9 cellular contexts compared by ENCODE assay signal in the genomic region with DNA sequence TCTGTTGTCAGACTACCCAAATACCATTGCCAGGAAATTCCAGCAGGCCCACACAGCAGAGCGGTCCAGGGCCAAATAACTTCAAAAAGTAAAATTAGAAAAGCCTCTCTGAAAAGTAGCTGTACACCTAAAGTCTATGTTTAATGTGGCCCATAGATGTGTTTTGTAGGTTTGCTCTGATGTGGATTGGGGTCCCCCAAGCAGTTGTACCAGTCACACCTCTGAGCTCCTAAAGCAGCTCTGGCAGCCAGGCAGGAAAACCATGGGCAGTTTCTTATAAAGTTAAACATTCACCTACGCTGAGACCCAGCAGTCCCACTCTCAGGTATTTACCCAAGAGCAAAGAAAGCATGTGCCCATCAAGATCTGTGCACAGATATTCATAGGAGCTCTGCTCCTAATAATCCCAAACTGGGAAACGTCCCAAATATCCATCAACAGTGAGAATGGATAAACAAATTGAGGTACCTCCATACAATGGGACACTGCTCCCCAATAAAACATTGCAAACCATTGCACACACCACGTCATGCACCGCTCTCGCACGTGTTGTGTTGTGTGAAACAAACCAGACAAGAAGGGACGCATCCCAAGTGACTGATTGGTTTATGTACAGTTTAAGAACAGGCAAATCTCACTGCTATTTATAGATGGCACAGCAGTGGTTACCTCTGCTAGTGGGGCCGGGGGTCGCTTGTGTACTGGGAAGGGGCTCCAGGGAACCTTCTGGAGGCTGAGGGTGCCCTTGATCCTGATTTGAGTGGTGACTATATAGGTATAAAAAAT. TPM values are rescaled to one million over a fixed set of nuclear protein-coding genes. Genes with fewer than 3 reads are reported as not detected.
A peak's percentile ranks its signal among the peaks of the same experiment; 100 is the strongest.
DNase-seq lines count a peak whose midpoint lies in the region; ATAC-seq, FAIRE-seq and TF ChIP-seq lines count a peak whose summit lies in the region.
"Had no signal": no experiment of that assay in that cellular context is flagged by ENCODE, and none has a peak within 500 bp of the region (broad histone marks: within the 10 kb centered on the region; RNA-seq: fewer than 3 reads in every experiment).

No MANE protein-coding gene starts in this region.

- BruUV-seq in GM12878 (replicated peaks; lab: Mats Ljungman, UMichigan) = no TSS peak

- peaks cover 16% of the 10 kb centered on the region for H3K4me1 Mint-ChIP-seq in nephron

- H3K9ac ChIP-seq in GM12878 (ENCODE audit: control insufficient read depth, insufficient read depth, low read length) = peak overlapping the region; percentile 69

- peak; percentile 52 for FAIRE-seq in GM12878 (lab: Jason Lieb, UNC)

- H3K9me3 ChIP-seq in GM12878 (replicated peaks; ENCODE audit: control insufficient read depth, insufficient read depth, low read length) = no peaks in the 10 kb centered on the region

- SMC1A ChIA-PET in GM12878 (lab: Charles Lee; ENCODE audit: uncharacterized antibody, unreplicated experiment) = interaction anchor here (0.7 to 8.4 kb wide), 26 partner anchors 8 to 349 kb away, joined by 3 to 194 read pairs (median 4); a partner anchor contains a TSS

- ATAC-seq in GM18505 (IDR thresholded peaks at IDR 0.05; ENCODE audit: unreplicated experiment) (peak; percentile 13), HG03066 (IDR thresholded peaks at IDR 0.05; ENCODE audit: low read depth, unreplicated experiment) (peak; percentile 29), GM12878 (peak; percentile 44)

- intact Hi-C loops in GM12878 (cut with micrococcal nuclease; ENCODE audit: unreplicated experiment) = loop anchor here (1.0 to 5.0 kb wide), 4 partner anchors 42 to 220 kb away; no protein-coding TSS in a partner anchor

- peaks cover 53% of the 10 kb centered on the region for H3K4me1 ChIP-seq in GM12878 (ENCODE audit: control insufficient read depth, insufficient read depth, low read length)

- H3K27me3 Mint-ChIP-seq in nephron (ENCODE audit: low read depth) = peaks cover 4% of the 10 kb centered on the region

- in situ Hi-C loops in GM12878 (cut with MboI) = no loop called here

- no peak for TF ChIP-seq CTCF in GM12878 (IDR thresholded peaks at IDR 0.05 in 2 of 3, conservative IDR thresholded peaks at IDR 0.05 in 1 of 3; ENCODE audit: control insufficient read depth in 2 of 3, extremely low read depth in 1 of 3, insufficient read depth in 1 of 3, low read depth in 3 of 3, low read length in 3 of 3)
- no peak for TF ChIP-seq CTCF in nephron (IDR thresholded peaks at IDR 0.05; ENCODE audit: unreplicated experiment in 3 of 3)
- no peak for TF ChIP-seq CTCF in GM10248 (IDR thresholded peaks at IDR 0.05; ENCODE audit: control extremely low read depth, extremely low read depth, low read depth, missing control alignments)

- 51% methylated on average over 10 of the region's 10 CpGs for WGBS in GM12878 (ENCODE audit: insufficient coverage, insufficient replicate concordance, low lambda C conversion rate, missing lambda C conversion rate)

- H2AFZ ChIP-seq in GM12878 (ENCODE audit: control insufficient read depth, low read depth, low read length) = peak overlapping the region; percentile 19

- DNase-seq in GM12878 (ENCODE audit: low read depth, low spot score) (peak; percentile 35), caudate nucleus (lab: John Stamatoyannopoulos, UW) (no peak), GM10248 (ENCODE audit: extremely low spot score) (no peak), NCI-H69 (lab: John Stamatoyannopoulos, UW) (no peak), substantia nigra (lab: John Stamatoyannopoulos, UW) (no peak)

- no peaks in the 10 kb centered on the region for H3K36me3 ChIP-seq in GM12878 (ENCODE audit: control insufficient read depth in 2 of 2, insufficient read depth in 2 of 2, low read length in 1 of 2)

- no peak for TF ChIP-seq RAD21 in GM12878 (IDR thresholded peaks at IDR 0.05; ENCODE audit: insufficient read depth, low read depth, low read length)

- H3K36me3 Mint-ChIP-seq in nephron (ENCODE audit: low read depth) = no peaks in the 10 kb centered on the region

- H3K27ac Mint-ChIP-seq in nephron = peak overlapping the region; percentile 89 to 94 (median 90)

- no peak overlapping the region for H3K4me3 Mint-ChIP-seq in nephron

- no peaks in the 10 kb centered on the region for H4K20me1 ChIP-seq in GM12878 (ENCODE audit: control insufficient read depth, insufficient read depth)

- CTCF ChIA-PET in GM12878 (lab: Yijun Ruan, JAX) = interaction anchor here (0.8 to 7.4 kb wide), 16 partner anchors 10 to 343 kb away, joined by 3 to 104 read pairs (median 6); a partner anchor contains a TSS
- CTCF ChIA-PET in GM10248 (lab: Yijun Ruan, JAX) = interaction anchor here (0.9 to 4.2 kb wide), 10 partner anchors 13 to 343 kb away, joined by 3 to 36 read pairs (median 5); a partner anchor contains a TSS

- 0 out of 2 replicates have a peak overlapping the region, but pooled peaks have one; percentile 30 for H3K4me3 ChIP-seq in GM12878

- POLR2A ChIA-PET in GM12878 (lab: Charles Lee) = interaction anchor here (0.5 to 6.0 kb wide), 13 partner anchors 9 to 347 kb away, joined by 3 to 85 read pairs (median 5); a partner anchor contains a TSS
- POLR2A ChIA-PET in GM10248 (lab: Yijun Ruan, JAX) = interaction anchor here (2.8 kb wide), 1 partner anchor 41 kb away, joined by 26 read pairs; a partner anchor contains a TSS

- TF ChIP-seq POLR2A in GM18505 (IDR thresholded peaks at IDR 0.05; ENCODE audit: borderline replicate concordance, extremely low read depth, insufficient read depth, insufficient read length) (no peak), GM12878 (IDR thresholded peaks at IDR 0.05; ENCODE audit: low read depth, low read length) (no peak)

- H3K79me2 ChIP-seq in GM12878 (ENCODE audit: control insufficient read depth, insufficient read depth, low read length) = no peaks in the 10 kb centered on the region; the same call in 1 of the 2 replicates

- H3K9me3 Mint-ChIP-seq in nephron = no peaks in the 10 kb centered on the region

- TF ChIP-seq EP300 in GM12878 (IDR thresholded peaks at IDR 0.05; ENCODE audit: borderline replicate concordance in 1 of 2, control insufficient read depth in 1 of 2, low read depth in 2 of 2, low read length in 2 of 2) = no peak

- peak overlapping the region; percentile 91 for H3K27ac ChIP-seq in GM12878 (ENCODE audit: control insufficient read depth, insufficient read depth)
- H3K27ac ChIP-seq in caudate nucleus (ENCODE audit: low read depth, low read length) = no peak overlapping the region
- H3K27ac ChIP-seq in substantia nigra (ENCODE audit: low read depth, low read length, poor library complexity, severe bottlenecking) = no peak overlapping the region

- peak overlapping the region; percentile 89 for H3K4me2 ChIP-seq in GM12878 (ENCODE audit: control insufficient read depth, insufficient read depth)

- RAD21 ChIA-PET in GM12878 (lab: Charles Lee; ENCODE audit: unreplicated experiment) = interaction anchor here (0.9 to 6.8 kb wide), 18 partner anchors 11 to 348 kb away, joined by 3 to 206 read pairs (median 22); a partner anchor contains a TSS

- H3K27me3 ChIP-seq in GM12878 (replicated peaks in 1 of 2; ENCODE audit: control insufficient read depth in 2 of 2, insufficient read depth in 2 of 2, low read length in 1 of 2) = no peaks in the 10 kb centered on the region

RNA-seq across cellular contexts. Expression of a gene that starts 15.8 kb away (rescaled TPM):
- total RNA-seq in GM12878 (2013; cell fraction: nucleolus; rRNA removed) = not detected in 2 replicates
- total RNA-seq in GM12878 (2014; rRNA removed) (not detected in 2 replicates), GM12878 (2014; rRNA removed; fragmentation: Illumina TruSeq; extraction: Trizol) (not detected in 2 replicates), GM12878 (2021) (0.56 TPM in 1 of 2 replicates, not detected in the other)
- not detected for polyA plus RNA-seq in GM12878 (2011; ENCODE audit: low read depth)
- polyA plus RNA-seq in GM12878 (2011; rRNA removed) (not detected in 2 replicates), GM12878 (2014; fragmentation: Illumina TruSeq; extraction: Trizol) (not detected in 2 replicates), GM12878 (2014; fragmentation: Nextera tagmentation; extraction: Ambion mirVana) (under 1 TPM in 1 of 2 experiments, not detected in 1; 0.20 TPM), GM12878 (2014; rRNA removed) (not detected in 2 replicates), GM12878 (2016; fragmentation: Nextera tagmentation; extraction: Ambion mirVana) (not detected)
- not detected in 2 replicates for polyA plus RNA-seq in GM12878 (2011; cell fraction: cytosol; rRNA removed)
- polyA plus RNA-seq in GM12878 (2011; cell fraction: nucleus; rRNA removed) = not detected in 2 replicates
- not detected in 2 replicates for polyA plus RNA-seq in GM12878 (2012)
- not detected in 2 replicates for polyA minus RNA-seq in GM12878 (2011; rRNA and poly(A)+ RNA removed)
- polyA minus RNA-seq in GM12878 (2011; cell fraction: cytosol; rRNA and poly(A)+ RNA removed) = not detected in 2 replicates
- not detected in 2 replicates for polyA minus RNA-seq in GM12878 (2011; cell fraction: nucleus; rRNA and poly(A)+ RNA removed)
- total RNA-seq: mononuclear cell had no signal

RNA-seq across cellular contexts. Expression of a gene that starts 20.6 kb away (rescaled TPM):
- not detected in 2 replicates for total RNA-seq in GM12878 (2013; cell fraction: nucleolus; rRNA removed)
- not detected in 2 replicates for total RNA-seq in GM12878 (2014; rRNA removed)
- not detected in 2 replicates for total RNA-seq in GM12878 (2014; rRNA removed; fragmentation: Illumina TruSeq; extraction: Trizol)
- total RNA-seq in GM12878 (2021) = not detected in 2 replicates
- polyA plus RNA-seq in GM12878 (2011; ENCODE audit: low read depth) = not detected
- not detected in 2 replicates for polyA plus RNA-seq in GM12878 (2011; rRNA removed)
- not detected in 2 replicates for polyA plus RNA-seq in GM12878 (2011; cell fraction: cytosol; rRNA removed)
- not detected in 2 replicates for polyA plus RNA-seq in GM12878 (2011; cell fraction: nucleus; rRNA removed)
- not detected in 2 replicates for polyA plus RNA-seq in GM12878 (2012)
- not detected in 2 replicates for polyA plus RNA-seq in GM12878 (2014; fragmentation: Illumina TruSeq; extraction: Trizol)
- not detected for polyA plus RNA-seq in GM12878 (2014; fragmentation: Nextera tagmentation; extraction: Ambion mirVana)
- polyA plus RNA-seq in GM12878 (2014; rRNA removed) = 0.27 TPM in 1 of 2 replicates, not detected in the other
- not detected for polyA plus RNA-seq in GM12878 (2016; fragmentation: Nextera tagmentation; extraction: Ambion mirVana)
- polyA minus RNA-seq in GM12878 (2011; rRNA and poly(A)+ RNA removed) = not detected in 2 replicates
- not detected in 2 replicates for polyA minus RNA-seq in GM12878 (2011; cell fraction: cytosol; rRNA and poly(A)+ RNA removed)
- not detected in 2 replicates for polyA minus RNA-seq in GM12878 (2011; cell fraction: nucleus; rRNA and poly(A)+ RNA removed)
- total RNA-seq: mononuclear cell had no signal

RNA-seq across cellular contexts. Expression of a gene that starts 23.5 kb away (rescaled TPM):
- total RNA-seq in GM12878 (2013; cell fraction: nucleolus; rRNA removed) = not detected in 2 replicates
- total RNA-seq in GM12878 (2014; rRNA removed) (not detected in 2 replicates), GM12878 (2014; rRNA removed; fragmentation: Illumina TruSeq; extraction: Trizol) (not detected in 2 replicates), GM12878 (2021) (not detected in 2 replicates)
- polyA plus RNA-seq in GM12878 (2011; ENCODE audit: low read depth) = not detected
- polyA plus RNA-seq in GM12878 (2011; rRNA removed) (not detected in 2 replicates), GM12878 (2014; fragmentation: Illumina TruSeq; extraction: Trizol) (not detected in 2 replicates), GM12878 (2014; fragmentation: Nextera tagmentation; extraction: Ambion mirVana) (not detected), GM12878 (2014; rRNA removed) (not detected in 2 replicates), GM12878 (2016; fragmentation: Nextera tagmentation; extraction: Ambion mirVana) (not detected)
- polyA plus RNA-seq in GM12878 (2011; cell fraction: cytosol; rRNA removed) = not detected in 2 replicates
- not detected in 2 replicates for polyA plus RNA-seq in GM12878 (2011; cell fraction: nucleus; rRNA removed)
- polyA plus RNA-seq in GM12878 (2012) = not detected in 2 replicates
- not detected in 2 replicates for polyA minus RNA-seq in GM12878 (2011; rRNA and poly(A)+ RNA removed)
- polyA minus RNA-seq in GM12878 (2011; cell fraction: cytosol; rRNA and poly(A)+ RNA removed) = not detected in 2 replicates
- not detected in 2 replicates for polyA minus RNA-seq in GM12878 (2011; cell fraction: nucleus; rRNA and poly(A)+ RNA removed)
- total RNA-seq: mononuclear cell had no signal

RNA-seq across cellular contexts. Expression of a gene that starts 27.8 kb away (rescaled TPM):
- not detected in 2 replicates for total RNA-seq in GM12878 (2013; cell fraction: nucleolus; rRNA removed)
- total RNA-seq in GM12878 (2014; rRNA removed) (not detected in 2 replicates), GM12878 (2014; rRNA removed; fragmentation: Illumina TruSeq; extraction: Trizol) (not detected in 2 replicates), GM12878 (2021) (not detected in 2 replicates)
- polyA plus RNA-seq in GM12878 (2011; ENCODE audit: low read depth) = not detected
- polyA plus RNA-seq in GM12878 (2011; rRNA removed) (not detected in 2 replicates), GM12878 (2014; fragmentation: Illumina TruSeq; extraction: Trizol) (not detected in 2 replicates), GM12878 (2014; fragmentation: Nextera tagmentation; extraction: Ambion mirVana) (not detected), GM12878 (2014; rRNA removed) (not detected in 2 replicates), GM12878 (2016; fragmentation: Nextera tagmentation; extraction: Ambion mirVana) (not detected)
- polyA plus RNA-seq in GM12878 (2011; cell fraction: cytosol; rRNA removed) = not detected in 2 replicates
- not detected in 2 replicates for polyA plus RNA-seq in GM12878 (2011; cell fraction: nucleus; rRNA removed)
- not detected in 2 replicates for polyA plus RNA-seq in GM12878 (2012)
- polyA minus RNA-seq in GM12878 (2011; rRNA and poly(A)+ RNA removed) = not detected in 2 replicates
- polyA minus RNA-seq in GM12878 (2011; cell fraction: cytosol; rRNA and poly(A)+ RNA removed) = not detected in 2 replicates
- not detected in 2 replicates for polyA minus RNA-seq in GM12878 (2011; cell fraction: nucleus; rRNA and poly(A)+ RNA removed)
- total RNA-seq: mononuclear cell had no signal

RNA-seq across cellular contexts. Expression of a gene that starts 40.9 kb away (rescaled TPM):
- total RNA-seq in GM12878 (2013; cell fraction: nucleolus; rRNA removed) = 86.2 and 98.0 TPM in 2 replicates
- total RNA-seq in GM12878 (2014; rRNA removed) (9.8 and 10.1 TPM in 2 replicates), GM12878 (2014; rRNA removed; fragmentation: Illumina TruSeq; extraction: Trizol) (2.7 and 3.8 TPM in 2 replicates), GM12878 (2021) (35.4 and 37.2 TPM in 2 replicates)
- polyA plus RNA-seq in GM12878 (2011; ENCODE audit: low read depth) = 2.3 TPM
- polyA plus RNA-seq in GM12878 (2011; rRNA removed) (4.8 and 12.3 TPM in 2 replicates), GM12878 (2014; fragmentation: Illumina TruSeq; extraction: Trizol) (0.41 and 2.4 TPM in 2 replicates), GM12878 (2014; fragmentation: Nextera tagmentation; extraction: Ambion mirVana) (1 to 10 TPM in 1 of 2 experiments, under 1 TPM in 1; 0.42 to 1.2 TPM), GM12878 (2014; rRNA removed) (39.8 and 43.4 TPM in 2 replicates), GM12878 (2016; fragmentation: Nextera tagmentation; extraction: Ambion mirVana) (10 to 100 TPM; 16.4 to 25.8 TPM)
- polyA plus RNA-seq in GM12878 (2011; cell fraction: cytosol; rRNA removed) = 25.7 and 34.2 TPM in 2 replicates
- 63.5 and 75.0 TPM in 2 replicates for polyA plus RNA-seq in GM12878 (2011; cell fraction: nucleus; rRNA removed)
- 8.7 and 19.7 TPM in 2 replicates for polyA plus RNA-seq in GM12878 (2012)
- 9.8 and 26.4 TPM in 2 replicates for polyA minus RNA-seq in GM12878 (2011; rRNA and poly(A)+ RNA removed)
- 27.6 and 37.3 TPM in 2 replicates for polyA minus RNA-seq in GM12878 (2011; cell fraction: cytosol; rRNA and poly(A)+ RNA removed)
- 109 and 187 TPM in 2 replicates for polyA minus RNA-seq in GM12878 (2011; cell fraction: nucleus; rRNA and poly(A)+ RNA removed)
